In genomic region chr10:80465839-80466590, GRCh38 we compare ENCODE assay signal across 8 cellular contexts. TPM values are rescaled to one million over a fixed set of nuclear protein-coding genes. Genes with fewer than 3 reads are reported as not detected.
A peak's percentile ranks its signal among the peaks of the same experiment; 100 is the strongest.
DNase-seq lines count a peak whose midpoint lies in the region; ATAC-seq and TF ChIP-seq lines count a peak whose summit lies in the region.

No MANE protein-coding gene starts in this region.

- H3K9me3 ChIP-seq in IMR-90 (ENCODE audit: control insufficient read depth, insufficient read depth, low read length) (no peaks in the 10 kb centered on the region), ascending aorta (no peaks in the 10 kb centered on the region), neuron (ENCODE audit: low read length) (no peaks in the 10 kb centered on the region), GM23248 (ENCODE audit: low read depth) (no peaks in the 10 kb centered on the region)

- peaks cover 38% of the 10 kb centered on the region for H4K20me1 ChIP-seq in IMR-90 (ENCODE audit: insufficient read depth, low read length)
- H4K20me1 ChIP-seq in GM23248 (ENCODE audit: insufficient read depth), result no peaks in the 10 kb centered on the region

- intact Hi-C loops in IMR-90 (cut with micrococcal nuclease), result no loop called here
- intact Hi-C loops in ascending aorta (cut with DNase I), result no loop called here

- peak overlapping the region; percentile 60; the same call in 1 of the 2 replicates for H3K14ac ChIP-seq in IMR-90 (replicated peaks; ENCODE audit: low read depth, low read length)

- H3K4me2 ChIP-seq in IMR-90 (ENCODE audit: low read depth, low read length), result no peak overlapping the region
- H3K4me2 ChIP-seq in GM23248 (ENCODE audit: unreplicated experiment), result no peak overlapping the region

- dilution Hi-C loops in IMR-90 (cut with HindIII; ENCODE audit: low sequenced_read_pairs, unreplicated experiment), result no loop called here

- POLR2A ChIA-PET in IMR-90 (lab: Charles Lee; ENCODE audit: unreplicated experiment), result no interaction called here

- H4K8ac ChIP-seq in IMR-90 (ENCODE audit: low read depth in 2 of 2, low read length in 2 of 2), result peak overlapping the region in 1 of 2 experiments; percentile 60; a peak in 1 of 4 replicates

- H3K4me1 ChIP-seq in IMR-90 (ENCODE audit: control insufficient read depth, insufficient read depth, low read length) (peaks cover 36% of the 10 kb centered on the region), ascending aorta (peaks cover 23 to 38% of the 10 kb centered on the region in 2 donors), neuron (ENCODE audit: insufficient read depth, low read length) (peaks cover 80% of the 10 kb centered on the region), GM23248 (ENCODE audit: insufficient read depth) (peaks cover 38% of the 10 kb centered on the region)

- no peak overlapping the region for H3K56ac ChIP-seq in IMR-90 (ENCODE audit: extremely low read depth, insufficient read depth, low read length)

- no peak overlapping the region; the same call in 1 of the 2 replicates for H2AK5ac ChIP-seq in IMR-90 (ENCODE audit: low read depth, low read length)

- TF ChIP-seq RAD21 in IMR-90 (IDR thresholded peaks at IDR 0.05; ENCODE audit: low read length), result no peak

- peaks cover 27% of the 10 kb centered on the region for H3K9me1 ChIP-seq in IMR-90 (ENCODE audit: insufficient read depth, low read length)

- H3K79me2 ChIP-seq in GM23248 (ENCODE audit: insufficient read depth), result peaks cover 100% of the 10 kb centered on the region

- H3K9ac ChIP-seq in IMR-90 (ENCODE audit: low read depth, low read length) (no peak overlapping the region), GM23248 (no peak overlapping the region)

- in situ Hi-C loops in IMR-90 (cut with MboI; ENCODE audit: low sequenced_read_pairs) (loop anchor here (25.0 kb wide), 1 partner anchor 304 kb away; no protein-coding TSS in a partner anchor), GM23248 (cut with MboI) (no loop called here)

- H3K79me1 ChIP-seq in IMR-90 (ENCODE audit: low read depth in 1 of 2, low read length in 2 of 2), result peaks cover 15 to 84% of the 10 kb centered on the region in 2 experiments

- no peaks in the 10 kb centered on the region for H3K9me2 ChIP-seq in GM23248 (ENCODE audit: insufficient read depth)

- CTCF ChIA-PET in IMR-90 (lab: Yijun Ruan, JAX), result interaction anchor here (5.1 kb wide), 1 partner anchor 40 kb away, joined by 26 read pairs; no protein-coding TSS in a partner anchor

- TF ChIP-seq CTCF in IMR-90 (conservative IDR thresholded peaks at IDR 0.05; ENCODE audit: low read depth, low read length) (no peak), ascending aorta (IDR thresholded peaks at IDR 0.05) (no peak)

- no TSS peak for BruUV-seq in IMR-90 (replicated peaks; lab: Mats Ljungman, UMichigan)

- H2BK15ac ChIP-seq in IMR-90 (ENCODE audit: low read depth, low read length), result no peak overlapping the region

- H3K36me3 ChIP-seq in IMR-90 (ENCODE audit: control insufficient read depth, insufficient read depth, low read length) (peaks cover 4% of the 10 kb centered on the region; the same call in 1 of the 2 replicates), ascending aorta (peaks cover 0 to 12% of the 10 kb centered on the region in 2 donors), neuron (ENCODE audit: insufficient read depth, low read length) (peaks cover 10% of the 10 kb centered on the region), GM23248 (ENCODE audit: low read depth) (no peaks in the 10 kb centered on the region)

- H3K27ac ChIP-seq in IMR-90 (ENCODE audit: insufficient read depth, low read length), result no peak overlapping the region
- peak overlapping the region; percentile 1 to 24 for H3K27ac ChIP-seq in ascending aorta
- no peak overlapping the region for H3K27ac ChIP-seq in GM23248

- no peak overlapping the region for H2BK120ac ChIP-seq in IMR-90 (ENCODE audit: low read depth, low read length)

- no peak overlapping the region for H4K91ac ChIP-seq in IMR-90 (ENCODE audit: insufficient read depth, low read depth, low read length)

- no peak overlapping the region for H4K5ac ChIP-seq in IMR-90 (ENCODE audit: low read depth, low read length)

- peaks cover 18% of the 10 kb centered on the region for H3F3A ChIP-seq in GM23248 (ENCODE audit: insufficient read depth)

- no peak overlapping the region for H2BK20ac ChIP-seq in IMR-90 (ENCODE audit: low read depth, low read length)

- H3K4ac ChIP-seq in IMR-90 (ENCODE audit: low read depth, low read length), result no peak overlapping the region

- H3K4me3 ChIP-seq in IMR-90 (ENCODE audit: insufficient read depth, low read depth, low read length), result no peak overlapping the region
- H3K4me3 ChIP-seq in ascending aorta, result no peak overlapping the region
- H3K4me3 ChIP-seq in neuron (ENCODE audit: low read length), result peak overlapping the region; percentile 48
- no peak overlapping the region for H3K4me3 ChIP-seq in GM23248

- no peak overlapping the region for H3K23ac ChIP-seq in IMR-90 (ENCODE audit: low read depth, low read length)

- H3K27me3 ChIP-seq in IMR-90 (ENCODE audit: control insufficient read depth, insufficient read depth, low read length) (no peaks in the 10 kb centered on the region), ascending aorta (no peaks in the 10 kb centered on the region), neuron (ENCODE audit: insufficient read depth, low read length) (no peaks in the 10 kb centered on the region), GM23248 (replicated peaks; ENCODE audit: insufficient read depth) (no peaks in the 10 kb centered on the region)

- H2AFZ ChIP-seq in IMR-90 (replicated peaks; ENCODE audit: low read length, poor library complexity) (no peak overlapping the region), neuron (ENCODE audit: low read depth, low read length) (no peak overlapping the region), GM23248 (no peak overlapping the region; the same call in 1 of the 2 replicates)

- H3K18ac ChIP-seq in IMR-90 (ENCODE audit: low read depth, low read length), result no peak overlapping the region

- no peak for TF ChIP-seq POLR2A in IMR-90 (IDR thresholded peaks at IDR 0.05; ENCODE audit: low read depth, low read length)

- WGBS in IMR-90 (ENCODE audit: extremely low coverage in 2 of 2, insufficient read length in 1 of 2), 2 experiments, result 85% methylated on average over 4 of the region's 10 CpGs; no CpG with 5 or more reads in 1 of the 2 experiments
- 96 to 97% methylated on average over 10 of the region's 10 CpGs for WGBS in GM23248 (ENCODE audit: low coverage in 1 of 2, low lambda C conversion rate in 2 of 2, missing lambda C conversion rate in 2 of 2), 2 experiments

- H2AK9ac ChIP-seq in IMR-90 (replicated peaks; ENCODE audit: low read depth, low read length, poor library complexity), result no peak overlapping the region

- no peak for DNase-seq in IMR-90
- DNase-seq in ascending aorta (ENCODE audit: low spot score in 2 of 2), result no peak
- no peak for DNase-seq in GM23248
- no peak for DNase-seq in iPS-NIHi11 (ENCODE audit: low spot score)
- no peak for DNase-seq in HCEC 1CT

- peak; percentile 41 for ATAC-seq in GM18498 (IDR thresholded peaks at IDR 0.05; ENCODE audit: unreplicated experiment)
- ATAC-seq in IMR-90 (ENCODE audit: low read depth), result no peak
- ATAC-seq in GM21390 (IDR thresholded peaks at IDR 0.05; ENCODE audit: unreplicated experiment), result no peak

- no peak overlapping the region for H2BK5ac ChIP-seq in IMR-90 (ENCODE audit: low read depth, low read length, poor library complexity, severe bottlenecking)

TF ChIP-seq in IMR-90, 13 proteins besides CTCF, POLR2A, EP300 and RAD21:
- TF ChIP-seq MAZ (IDR thresholded peaks at IDR 0.05; ENCODE audit: borderline replicate concordance, low read depth, low read length) (no peak), MXI1 (IDR thresholded peaks at IDR 0.05; ENCODE audit: borderline replicate concordance, low read depth, low read length) (no peak), RFX5 (IDR thresholded peaks at IDR 0.05; ENCODE audit: low read depth, low read length) (no peak), NFE2L2 (IDR thresholded peaks at IDR 0.05; ENCODE audit: low read depth, low read length) (no peak), BHLHE40 (IDR thresholded peaks at IDR 0.05; ENCODE audit: low read depth, low read length) (no peak), USF2 (IDR thresholded peaks at IDR 0.05; ENCODE audit: low read depth, low read length) (no peak), FOS (IDR thresholded peaks at IDR 0.05; ENCODE audit: low read depth, low read length) (no peak), RCOR1 (IDR thresholded peaks at IDR 0.05; ENCODE audit: insufficient replicate concordance, low read length) (no peak)

RNA-seq across cellular contexts. Expression of gene TSPAN14, which starts 11.9 kb away (rescaled TPM):
- total RNA-seq in IMR-90 (2012; rRNA removed) (13.3 and 18.5 TPM in 2 replicates), ascending aorta (161 TPM)
- polyA plus RNA-seq in IMR-90 (2012; rRNA removed) (40.6 and 43.0 TPM in 2 replicates), GM23248 (2016; fragmentation: Nextera tagmentation; extraction: Ambion mirVana) (22.9 and 23.7 TPM in 2 replicates)
- 55.8 and 57.7 TPM in 2 replicates for polyA plus RNA-seq in IMR-90 (2012; cell fraction: cytosol; rRNA removed)
- polyA plus RNA-seq in IMR-90 (2012; cell fraction: nucleus; rRNA removed; ENCODE audit: low replicate concordance), result 36.3 and 44.3 TPM in 2 replicates
- total RNA-seq in GM23248 (2014; rRNA removed; shearing (Covaris generic)), result 14.1 and 16.1 TPM in 2 replicates

RNA-seq across cellular contexts. Expression of gene PRXL2A, which starts 57.7 kb away (rescaled TPM):
- 0.90 and 1.1 TPM in 2 replicates for total RNA-seq in IMR-90 (2012; rRNA removed)
- polyA plus RNA-seq in IMR-90 (2012; rRNA removed), result 0.60 and 0.92 TPM in 2 replicates
- polyA plus RNA-seq in IMR-90 (2012; cell fraction: cytosol; rRNA removed), result 0.19 and 0.36 TPM in 2 replicates
- 0.10 and 0.17 TPM in 2 replicates for polyA plus RNA-seq in IMR-90 (2012; cell fraction: nucleus; rRNA removed; ENCODE audit: low replicate concordance)
- 22.7 TPM for total RNA-seq in ascending aorta
- not detected in 2 replicates for total RNA-seq in GM23248 (2014; rRNA removed; shearing (Covaris generic))
- polyA plus RNA-seq in GM23248 (2016; fragmentation: Nextera tagmentation; extraction: Ambion mirVana), result 0.15 TPM in 1 of 2 replicates, not detected in the other

Comparison
In these comparisons a context has a peak if more than half of its experiments do, and no peak if none do; other contexts are left out.
1. H3K27ac ChIP-seq: peak in ascending aorta (2 of 2); none in IMR-90 (single experiment) and GM23248 (single experiment).
2. RNA of gene PRXL2A, which starts 57.7 kb away (total RNA-seq): 22.7 TPM in ascending aorta (single experiment); 0.90 to 1.1 TPM in IMR-90 and not detected in GM23248; every median in the first group is over 10 times any median in the second.